Comparison of ENCODE assay signal across 37 cellular contexts in genomic region chr20:12997128-12997655, GRCh38. TPM values are rescaled to one million over a fixed set of nuclear protein-coding genes. Genes with fewer than 3 reads are reported as not detected.
"Had no signal": no experiment of that assay in that cellular context is flagged by ENCODE, and none has a peak within 500 bp of the region (broad histone marks: within the 10 kb centered on the region; RNA-seq: fewer than 3 reads in every experiment).

No MANE protein-coding gene starts in this region.

- H3K9me3 ChIP-seq: adrenal gland, body of pancreas, esophagus squamous epithelium, gastroesophageal sphincter had no signal

- H3K36me3 Mint-ChIP-seq: activated CD4-positive, alpha-beta memory T cell treated with anti-CD3 and anti-CD28 coated beads for 36 hours; activated CD8-positive, alpha-beta memory T cell treated with anti-CD3 and anti-CD28 coated beads, Interleukin-2, amount 10 ng/mL, durations not matched to agents 7 days and 5 days; activated naive CD4-positive, alpha-beta T cell treated with anti-CD3 and anti-CD28 coated beads, Interleukin-2, amount 50 U/mL, for 24 hours; activated naive CD8-positive, alpha-beta T cell treated with anti-CD3 and anti-CD28 coated beads for 36 hours had no signal

- DNase-seq: activated B cell treated with CpG ODN at 0.5 μM for 24 hours; activated CD4-positive, alpha-beta memory T cell treated with anti-CD3 and anti-CD28 coated beads for 36 hours; activated CD4-positive, alpha-beta T cell treated with anti-CD3 and anti-CD28 coated beads for 36 hours; activated CD4-positive, alpha-beta T cell treated with anti-CD3 and anti-CD28 coated beads, Interleukin-2, amount 10 ng/mL, durations not matched to agents 24 days and 14 days; activated CD8-positive, alpha-beta memory T cell treated with anti-CD3 and anti-CD28 coated beads, Interleukin-2, amount 10 ng/mL, durations not matched to agents 7 days and 5 days; activated CD8-positive, alpha-beta memory T cell treated with anti-CD3 and anti-CD28 coated beads, Interleukin-2, amount 50 U/mL, for 4 hours; activated CD8-positive, alpha-beta T cell treated with anti-CD3 and anti-CD28 coated beads, Interleukin-2, amount 10 ng/mL, durations not matched to agents 7 days and 5 days; activated effector memory CD4-positive, alpha-beta T cell treated with anti-CD3 and anti-CD28 coated beads, Interleukin-2, amount 50 U/mL, for 16 hours; activated naive CD4-positive, alpha-beta T cell treated with anti-CD3 and anti-CD28 coated beads for 36 hours; activated naive CD8-positive, alpha-beta T cell treated with anti-CD3 and anti-CD28 coated beads for 36 hours; activated naive CD8-positive, alpha-beta T cell treated with anti-CD3 and anti-CD28 coated beads, Interleukin-2, amount 50 U/mL, for 24 hours; activated T-cell treated with anti-CD3 and anti-CD28 coated beads, Interleukin-2, amount 50 U/mL, for 1 hour; activated T-cell treated with anti-CD3 and anti-CD28 coated beads, Interleukin-2, amount 50 U/mL, for 48 hours; adrenal gland; amygdala; aorta; body of pancreas; caudate nucleus; cortex of kidney; dermis blood vessel endothelial cell; effector CD8-positive, alpha-beta T cell; esophagus squamous epithelium; foreskin melanocyte; T-helper 1 cell; T-helper 17 cell; T1000; WERI-Rb-1 had no signal

- H3K4me3 Mint-ChIP-seq: activated B cell treated with CpG ODN at 0.5 μM for 24 hours; activated CD4-positive, alpha-beta memory T cell treated with anti-CD3 and anti-CD28 coated beads for 36 hours; activated CD4-positive, alpha-beta T cell treated with anti-CD3 and anti-CD28 coated beads for 36 hours; activated CD4-positive, alpha-beta T cell treated with anti-CD3 and anti-CD28 coated beads, Interleukin-2, amount 10 ng/mL, durations not matched to agents 24 days and 14 days; activated CD8-positive, alpha-beta memory T cell treated with anti-CD3 and anti-CD28 coated beads, Interleukin-2, amount 10 ng/mL, durations not matched to agents 7 days and 5 days; activated CD8-positive, alpha-beta T cell treated with anti-CD3 and anti-CD28 coated beads, Interleukin-2, amount 10 ng/mL, durations not matched to agents 7 days and 5 days; activated naive CD4-positive, alpha-beta T cell treated with anti-CD3 and anti-CD28 coated beads for 36 hours; activated naive CD4-positive, alpha-beta T cell treated with anti-CD3 and anti-CD28 coated beads, Interleukin-2, amount 50 U/mL, for 24 hours; activated naive CD8-positive, alpha-beta T cell treated with anti-CD3 and anti-CD28 coated beads for 36 hours; activated naive CD8-positive, alpha-beta T cell treated with anti-CD3 and anti-CD28 coated beads, Interleukin-2, amount 50 U/mL, for 24 hours; activated T-helper 1 cell treated with anti-CD3 and anti-CD28 coated beads, Interleukin-12 subunit alpha, Interleukin-12 subunit beta, Interleukin-2, Interleukin-4 antibody, amounts not matched to agents 30 ng/mL and 10 ng/mL and 1 ng/mL, durations not matched to agents 14 hours and 24 hours and 36 hours; T-helper 17 cell; T-helper 2 cell treated with Interferon-gamma antibody and Interleukin-4, amounts not matched to agents 5 μg/mL and 100 μg/mL, for 36 hours had no signal

- FAIRE-seq: colon, endometrium, endothelial cell of umbilical vein had no signal

- H3K27me3 Mint-ChIP-seq: activated B cell treated with CpG ODN at 0.5 μM for 24 hours; activated CD4-positive, alpha-beta memory T cell treated with anti-CD3 and anti-CD28 coated beads for 36 hours; activated CD4-positive, alpha-beta T cell treated with anti-CD3 and anti-CD28 coated beads for 36 hours; activated CD4-positive, alpha-beta T cell treated with anti-CD3 and anti-CD28 coated beads, Interleukin-2, amount 10 ng/mL, durations not matched to agents 24 days and 14 days; activated CD8-positive, alpha-beta memory T cell treated with anti-CD3 and anti-CD28 coated beads, Interleukin-2, amount 10 ng/mL, durations not matched to agents 7 days and 5 days had no signal

- H3K27me3 ChIP-seq: body of pancreas, esophagus squamous epithelium, gastroesophageal sphincter had no signal

- H3K4me3 ChIP-seq: adrenal gland, body of pancreas, esophagus squamous epithelium, gastroesophageal sphincter had no signal

- H3K9me3 Mint-ChIP-seq: activated B cell treated with CpG ODN at 0.5 μM for 24 hours; activated CD4-positive, alpha-beta memory T cell treated with anti-CD3 and anti-CD28 coated beads for 36 hours; activated naive CD4-positive, alpha-beta T cell treated with anti-CD3 and anti-CD28 coated beads, Interleukin-2, amount 50 U/mL, for 24 hours; activated naive CD8-positive, alpha-beta T cell treated with anti-CD3 and anti-CD28 coated beads, Interleukin-2, amount 50 U/mL, for 24 hours; activated T-helper 1 cell treated with anti-CD3 and anti-CD28 coated beads, Interleukin-12 subunit alpha, Interleukin-12 subunit beta, Interleukin-2, Interleukin-4 antibody, amounts not matched to agents 30 ng/mL and 10 ng/mL and 1 ng/mL, durations not matched to agents 14 hours and 24 hours and 36 hours; activated T-helper 2 cell treated with anti-CD3 and anti-CD28 coated beads, Interferon-gamma antibody, Interleukin-2, Interleukin-4, amounts not matched to agents 10 μg/mL and 5 μg/mL and 100 μg/mL, durations not matched to agents 14 hours and 24 hours and 36 hours; T-helper 2 cell treated with Interferon-gamma antibody and Interleukin-4, amounts not matched to agents 5 μg/mL and 100 μg/mL, for 36 hours had no signal

- H3K27ac Mint-ChIP-seq: activated B cell treated with CpG ODN at 0.5 μM for 24 hours; activated CD4-positive, alpha-beta memory T cell treated with anti-CD3 and anti-CD28 coated beads for 36 hours; activated CD4-positive, alpha-beta T cell treated with anti-CD3 and anti-CD28 coated beads for 36 hours; activated CD4-positive, alpha-beta T cell treated with anti-CD3 and anti-CD28 coated beads, Interleukin-2, amount 10 ng/mL, durations not matched to agents 24 days and 14 days; activated CD8-positive, alpha-beta memory T cell treated with anti-CD3 and anti-CD28 coated beads, Interleukin-2, amount 10 ng/mL, durations not matched to agents 7 days and 5 days; activated CD8-positive, alpha-beta T cell treated with anti-CD3 and anti-CD28 coated beads, Interleukin-2, amount 10 ng/mL, durations not matched to agents 7 days and 5 days; activated naive CD4-positive, alpha-beta T cell treated with anti-CD3 and anti-CD28 coated beads for 36 hours; activated naive CD4-positive, alpha-beta T cell treated with anti-CD3 and anti-CD28 coated beads, Interleukin-2, amount 50 U/mL, for 24 hours; activated naive CD8-positive, alpha-beta T cell treated with anti-CD3 and anti-CD28 coated beads for 36 hours; activated naive CD8-positive, alpha-beta T cell treated with anti-CD3 and anti-CD28 coated beads, Interleukin-2, amount 50 U/mL, for 24 hours; activated T-helper 1 cell treated with anti-CD3 and anti-CD28 coated beads, Interleukin-12 subunit alpha, Interleukin-12 subunit beta, Interleukin-2, Interleukin-4 antibody, amounts not matched to agents 30 ng/mL and 10 ng/mL and 1 ng/mL, durations not matched to agents 14 hours and 24 hours and 36 hours; activated T-helper 2 cell treated with anti-CD3 and anti-CD28 coated beads, Interferon-gamma antibody, Interleukin-2, Interleukin-4, amounts not matched to agents 10 μg/mL and 5 μg/mL and 100 μg/mL, durations not matched to agents 14 hours and 24 hours and 36 hours; T-helper 17 cell; T-helper 2 cell treated with Interferon-gamma antibody and Interleukin-4, amounts not matched to agents 5 μg/mL and 100 μg/mL, for 36 hours had no signal

- ATAC-seq: activated CD4-positive, alpha-beta T cell treated with anti-CD3 and anti-CD28 coated beads for 36 hours; activated CD4-positive, CD25-positive, alpha-beta regulatory T cell treated with anti-CD3 and anti-CD28 coated beads, Interleukin-2, amount 50 U/mL, for 24 hours; activated CD8-positive, alpha-beta memory T cell treated with anti-CD3 and anti-CD28 coated beads, Interleukin-2, amount 10 ng/mL, durations not matched to agents 7 days and 5 days; activated CD8-positive, alpha-beta T cell treated with anti-CD3 and anti-CD28 coated beads, Interleukin-2, amount 10 ng/mL, durations not matched to agents 7 days and 5 days; activated naive CD8-positive, alpha-beta T cell treated with anti-CD3 and anti-CD28 coated beads, Interleukin-2, amount 50 U/mL, for 24 hours; body of pancreas; gastroesophageal sphincter; T-helper 17 cell had no signal

- H3K36me3 ChIP-seq: adrenal gland, esophagus squamous epithelium, gastroesophageal sphincter, WERI-Rb-1 had no signal

- H3K4me1 ChIP-seq: adrenal gland, body of pancreas, esophagus squamous epithelium, gastroesophageal sphincter had no signal

- H3K4me1 Mint-ChIP-seq: activated B cell treated with CpG ODN at 0.5 μM for 24 hours; activated CD4-positive, alpha-beta T cell treated with anti-CD3 and anti-CD28 coated beads for 36 hours; activated CD4-positive, alpha-beta T cell treated with anti-CD3 and anti-CD28 coated beads, Interleukin-2, amount 10 ng/mL, durations not matched to agents 24 days and 14 days; activated CD8-positive, alpha-beta memory T cell treated with anti-CD3 and anti-CD28 coated beads, Interleukin-2, amount 10 ng/mL, durations not matched to agents 7 days and 5 days; activated naive CD4-positive, alpha-beta T cell treated with anti-CD3 and anti-CD28 coated beads, Interleukin-2, amount 50 U/mL, for 24 hours; activated naive CD8-positive, alpha-beta T cell treated with anti-CD3 and anti-CD28 coated beads for 36 hours; activated naive CD8-positive, alpha-beta T cell treated with anti-CD3 and anti-CD28 coated beads, Interleukin-2, amount 50 U/mL, for 24 hours; T-helper 17 cell had no signal

- H3K27ac ChIP-seq: adrenal gland, body of pancreas, epithelial cell of prostate, esophagus squamous epithelium, gastroesophageal sphincter, WERI-Rb-1 had no signal

RNA-seq across cellular contexts. Expression of gene SPTLC3, which starts 11.6 kb away (rescaled TPM):
- total RNA-seq: activated B cell treated with CpG ODN at 0.5 μM for 24 hours had no signal
